ENCODE assay signal across 16 cellular contexts in genomic region chr14:20280265-20280664, GRCh38. TPM values are rescaled to one million over a fixed set of nuclear protein-coding genes. Genes with fewer than 3 reads are reported as not detected.
"Had no signal": no experiment of that assay in that cellular context is flagged by ENCODE, and none has a peak within 500 bp of the region (broad histone marks: within the 10 kb centered on the region; RNA-seq: fewer than 3 reads in every experiment).

No MANE protein-coding gene starts in this region.

RNA-seq across cellular contexts. Expression of gene OR11H4, which starts 41.2 kb away (rescaled TPM):
- total RNA-seq: activated naive CD4-positive, alpha-beta T cell treated with anti-CD3 and anti-CD28 coated beads, Interleukin-2, amount 50 U/mL, for 72 hours; breast epithelium; dermis blood vessel endothelial cell; esophagus squamous epithelium; glomerular endothelial cell; heart right ventricle; kidney epithelial cell; lower leg skin; natural killer cell treated with Interleukin-12 subunit alpha and Interleukin-12 subunit beta and Interleukin-15 and Interleukin-18, amount 100 ng/mL, for 72 hours; omental fat pad; pulmonary artery endothelial cell; right atrium auricular region; smooth muscle cell; stomach; thyroid gland; upper lobe of left lung had no signal

RNA-seq across cellular contexts. Expression of gene OR11H7, which starts 51.5 kb away (rescaled TPM):
- total RNA-seq: activated naive CD4-positive, alpha-beta T cell treated with anti-CD3 and anti-CD28 coated beads, Interleukin-2, amount 50 U/mL, for 72 hours; breast epithelium; dermis blood vessel endothelial cell; esophagus squamous epithelium; glomerular endothelial cell; heart right ventricle; kidney epithelial cell; lower leg skin; natural killer cell treated with Interleukin-12 subunit alpha and Interleukin-12 subunit beta and Interleukin-15 and Interleukin-18, amount 100 ng/mL, for 72 hours; omental fat pad; pulmonary artery endothelial cell; right atrium auricular region; smooth muscle cell; stomach; thyroid gland; upper lobe of left lung had no signal

RNA-seq across cellular contexts. Expression of gene OR11H6, which starts 56.8 kb away (rescaled TPM):
- total RNA-seq: activated naive CD4-positive, alpha-beta T cell treated with anti-CD3 and anti-CD28 coated beads, Interleukin-2, amount 50 U/mL, for 72 hours; breast epithelium; dermis blood vessel endothelial cell; esophagus squamous epithelium; glomerular endothelial cell; heart right ventricle; kidney epithelial cell; lower leg skin; natural killer cell treated with Interleukin-12 subunit alpha and Interleukin-12 subunit beta and Interleukin-15 and Interleukin-18, amount 100 ng/mL, for 72 hours; omental fat pad; pulmonary artery endothelial cell; right atrium auricular region; smooth muscle cell; stomach; thyroid gland; upper lobe of left lung had no signal
